ENCODE assay signal across 8 cellular contexts in the genomic region with DNA sequence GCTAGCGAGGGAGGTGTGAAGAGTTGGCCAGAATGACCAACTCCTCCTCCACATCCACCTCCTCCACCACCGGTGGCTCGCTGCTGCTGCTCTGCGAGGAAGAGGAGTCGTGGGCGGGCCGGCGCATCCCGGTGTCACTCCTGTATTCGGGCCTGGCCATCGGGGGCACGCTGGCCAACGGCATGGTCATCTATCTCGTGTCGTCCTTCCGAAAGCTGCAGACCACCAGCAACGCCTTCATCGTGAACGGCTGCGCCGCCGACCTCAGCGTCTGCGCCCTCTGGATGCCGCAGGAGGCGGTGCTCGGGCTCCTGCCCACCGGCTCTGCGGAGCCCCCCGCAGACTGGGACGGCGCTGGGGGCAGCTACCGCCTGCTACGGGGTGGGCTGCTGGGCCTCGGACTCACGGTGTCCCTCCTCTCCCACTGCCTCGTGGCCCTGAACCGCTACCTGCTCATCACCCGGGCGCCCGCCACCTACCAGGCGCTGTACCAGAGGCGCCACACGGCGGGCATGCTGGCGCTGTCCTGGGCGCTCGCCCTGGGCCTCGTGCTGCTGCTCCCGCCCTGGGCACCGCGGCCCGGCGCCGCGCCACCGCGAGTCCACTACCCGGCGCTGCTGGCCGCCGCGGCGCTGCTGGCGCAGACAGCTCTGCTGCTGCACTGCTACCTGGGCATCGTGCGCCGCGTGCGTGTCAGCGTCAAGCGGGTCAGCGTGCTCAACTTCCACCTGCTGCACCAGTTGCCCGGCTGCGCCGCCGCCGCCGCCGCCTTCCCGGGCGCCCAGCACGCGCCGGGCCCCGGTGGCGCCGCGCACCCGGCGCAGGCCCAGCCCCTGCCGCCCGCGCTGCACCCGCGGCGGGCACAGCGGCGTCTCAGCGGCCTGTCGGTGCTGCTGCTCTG. TPM values are rescaled to one million over a fixed set of nuclear protein-coding genes. Genes with fewer than 3 reads are reported as not detected.
DNase-seq lines count a peak whose midpoint lies in the region; ATAC-seq and TF ChIP-seq lines count a peak whose summit lies in the region.

No MANE protein-coding gene starts in this region.

- CTCF ChIA-PET in activated CD8-positive, alpha-beta memory T cell treated with anti-CD3 and anti-CD28 coated beads, Interleukin-2, amount 10 ng/mL, durations not matched to agents 7 days and 5 days (lab: Charles Lee): interaction anchor here (0.7 to 2.1 kb wide), 5 partner anchors 23 to 95 kb away, joined by 3 to 16 read pairs (median 4); no protein-coding TSS in a partner anchor

- H3K4me1 Mint-ChIP-seq in IgD-negative memory B cell (peaks cover 12 to 26% (median 13%) of the 10 kb centered on the region in 3 donors), neural crest cell (peaks cover 13% of the 10 kb centered on the region)
- H3K4me1 Mint-ChIP-seq in activated CD8-positive, alpha-beta memory T cell treated with anti-CD3 and anti-CD28 coated beads, Interleukin-2, amount 10 ng/mL, durations not matched to agents 7 days and 5 days: peaks cover 33% of the 10 kb centered on the region

- TF ChIP-seq CTCF in fibroblast of pulmonary artery (IDR thresholded peaks at IDR 0.05; ENCODE audit: low read length, missing control alignments) (peak; percentile 10), neural crest cell (conservative IDR thresholded peaks at IDR 0.05) (peak; percentile 38)

- in situ Hi-C loops in Caki2 (cut with HindIII; ENCODE audit: low pct_unique_long_range_greater_than_20kb, low sequenced_read_pairs): no loop called here

- peaks cover 21% of the 10 kb centered on the region for H3K27me3 Mint-ChIP-seq in IgD-negative memory B cell
- H3K27me3 Mint-ChIP-seq in activated CD8-positive, alpha-beta memory T cell treated with anti-CD3 and anti-CD28 coated beads, Interleukin-2, amount 10 ng/mL, durations not matched to agents 7 days and 5 days: peaks cover 70% of the 10 kb centered on the region
- H3K27me3 Mint-ChIP-seq in neural crest cell (ENCODE audit: low read depth): peaks cover 90% of the 10 kb centered on the region

- H3K9me3 Mint-ChIP-seq in IgD-negative memory B cell (no peaks in the 10 kb centered on the region), neural crest cell (no peaks in the 10 kb centered on the region)
- H3K9me3 Mint-ChIP-seq in activated CD8-positive, alpha-beta memory T cell treated with anti-CD3 and anti-CD28 coated beads, Interleukin-2, amount 10 ng/mL, durations not matched to agents 7 days and 5 days (ENCODE audit: low read depth): no peaks in the 10 kb centered on the region

- peak overlapping the region in 3 of 4 donors; percentile 68 to 78 (median 74) for H3K4me3 Mint-ChIP-seq in IgD-negative memory B cell
- peak overlapping the region; percentile 65 for H3K4me3 Mint-ChIP-seq in activated CD8-positive, alpha-beta memory T cell treated with anti-CD3 and anti-CD28 coated beads, Interleukin-2, amount 10 ng/mL, durations not matched to agents 7 days and 5 days
- peak overlapping the region; percentile 68 for H3K4me3 Mint-ChIP-seq in neural crest cell

- peak; percentile 52 for DNase-seq in Caki2 (ENCODE audit: low read depth)
- DNase-seq in activated CD8-positive, alpha-beta memory T cell treated with anti-CD3 and anti-CD28 coated beads, Interleukin-2, amount 10 ng/mL, durations not matched to agents 7 days and 5 days: no peak
- no peak for DNase-seq in fibroblast of pulmonary artery (ENCODE audit: low read depth)
- peak; percentile 41 for DNase-seq in neural crest cell (ENCODE audit: low read depth, low spot score)
- no peak for DNase-seq in Kasumi-1 (lab: John Stamatoyannopoulos, UW)
- DNase-seq in A172 (ENCODE audit: low spot score): no peak
- DNase-seq in HT-29 (ENCODE audit: low spot score): no peak

- H3K36me3 Mint-ChIP-seq in IgD-negative memory B cell (no peaks in the 10 kb centered on the region), neural crest cell (ENCODE audit: low read depth) (no peaks in the 10 kb centered on the region)
- no peaks in the 10 kb centered on the region for H3K36me3 Mint-ChIP-seq in activated CD8-positive, alpha-beta memory T cell treated with anti-CD3 and anti-CD28 coated beads, Interleukin-2, amount 10 ng/mL, durations not matched to agents 7 days and 5 days

- no peak overlapping the region for H3K27ac Mint-ChIP-seq in IgD-negative memory B cell
- H3K27ac Mint-ChIP-seq in activated CD8-positive, alpha-beta memory T cell treated with anti-CD3 and anti-CD28 coated beads, Interleukin-2, amount 10 ng/mL, durations not matched to agents 7 days and 5 days: no peak overlapping the region
- no peak overlapping the region for H3K27ac Mint-ChIP-seq in neural crest cell (ENCODE audit: unreplicated experiment)

- peak; percentile 64 for ATAC-seq in activated CD8-positive, alpha-beta memory T cell treated with anti-CD3 and anti-CD28 coated beads, Interleukin-2, amount 10 ng/mL, durations not matched to agents 7 days and 5 days

- H3K4me3 ChIP-seq in fibroblast of pulmonary artery (replicated peaks; ENCODE audit: low read depth, low read length): peak overlapping the region; percentile 40

RNA-seq across cellular contexts. Expression of a gene that starts 1.2 kb away (rescaled TPM):
- total RNA-seq in Caki2 (2014; rRNA removed; shearing (Covaris generic); ENCODE audit: low replicate concordance): not detected in 2 replicates
- not detected for polyA plus RNA-seq in IgD-negative memory B cell
- not detected for total RNA-seq in activated CD8-positive, alpha-beta memory T cell treated with anti-CD3 and anti-CD28 coated beads, Interleukin-2, amount 10 ng/mL, durations not matched to agents 7 days and 5 days
- total RNA-seq in neural crest cell: 0.16 TPM in 1 of 2 replicates, not detected in the other
- not detected in 2 replicates for total RNA-seq in A172 (2014; rRNA removed; shearing (Covaris generic))
- not detected in 2 replicates for total RNA-seq in HT-29 (2014; rRNA removed; shearing (Covaris generic))

Comparison
In these comparisons a context has a peak if more than half of its experiments do, and no peak if none do; other contexts are left out.
1. DNase-seq: peak in Caki2 (single experiment) and neural crest cell (single experiment); none in activated CD8-positive, alpha-beta memory T cell treated with anti-CD3 and anti-CD28 coated beads, Interleukin-2, amount 10 ng/mL, durations not matched to agents 7 days and 5 days (single experiment), fibroblast of pulmonary artery (single experiment), Kasumi-1 (0 of 2), A172 (single experiment) and HT-29 (single experiment).
2. Peak in every context shown above with its lines, with median percentiles within 50 percentile points of each other: H3K4me3 Mint-ChIP-seq.